18 cellular contexts compared by ENCODE assay signal in genomic region chr5:44842491-44843282, GRCh38. TPM values are rescaled to one million over a fixed set of nuclear protein-coding genes. Genes with fewer than 3 reads are reported as not detected.
DNase-seq lines count a peak whose midpoint lies in the region; ATAC-seq, FAIRE-seq and TF ChIP-seq lines count a peak whose summit lies in the region.
"Had no signal": no experiment of that assay in that cellular context is flagged by ENCODE, and none has a peak within 500 bp of the region (broad histone marks: within the 10 kb centered on the region; RNA-seq: fewer than 3 reads in every experiment).

No MANE protein-coding gene starts in this region.

- H3K27me3 ChIP-seq in WERI-Rb-1 (ENCODE audit: insufficient read depth, low read depth, severe bottlenecking), result no peaks in the 10 kb centered on the region
- no peaks in the 10 kb centered on the region for H3K27me3 ChIP-seq in SJCRH30

- H3K27ac ChIP-seq in WERI-Rb-1, result peak overlapping the region; percentile 57
- no peak overlapping the region for H3K27ac ChIP-seq in SJCRH30
- H3K27ac ChIP-seq: SK-N-MC had no signal

- DNase-seq in ACHN (peak; percentile 33), WERI-Rb-1 (no peak), kidney tubule cell (ENCODE audit: low spot score) (peak; percentile 49), AG08396 (ENCODE audit: low spot score) (no peak), SJCRH30 (no peak), NCI-H1105 treated with DMSO at 0.1 percent for 48 hours (lab: John Stamatoyannopoulos, UW) (no peak)
- DNase-seq: C1 segment of cervical spinal cord; GDM1; HCEC 1CT; KBM-7; NCI-H1694; NCI-H2227 treated with DMSO at 0.1 percent for 48 hours; NCI-H510A treated with DMSO at 0.1 percent for 48 hours; NK-92 treated with Interleukin-12 subunit alpha and Interleukin-12 subunit beta, amount 100 ng/mL, for 24 hours; Right ventricle myocardium superior had no signal

- no peak overlapping the region for H3K4me3 ChIP-seq in WERI-Rb-1 (ENCODE audit: low read depth, low read length)
- no peak overlapping the region for H3K4me3 ChIP-seq in SJCRH30
- H3K4me3 ChIP-seq: SK-N-MC had no signal

- in situ Hi-C loops in ACHN (cut with HindIII; ENCODE audit: low pct_ligation_motif_present, low pct_unique_long_range_greater_than_20kb, low sequenced_read_pairs), result no loop called here

- H3K36me3 ChIP-seq in WERI-Rb-1 (no peaks in the 10 kb centered on the region), SJCRH30 (no peaks in the 10 kb centered on the region)

- no peak for ATAC-seq in GM19467 (IDR thresholded peaks at IDR 0.05; ENCODE audit: unreplicated experiment)

- H3K9me3 ChIP-seq in WERI-Rb-1 (ENCODE audit: severe bottlenecking) (peaks cover 11% of the 10 kb centered on the region), SJCRH30 (replicated peaks) (no peaks in the 10 kb centered on the region)

- TF ChIP-seq CTCF in WERI-Rb-1 (IDR thresholded peaks at IDR 0.05; ENCODE audit: low read depth, low read length), result no peak

- no peaks in the 10 kb centered on the region for H3K4me1 ChIP-seq in SJCRH30

- peak; percentile 63 for FAIRE-seq in G401.6 (lab: Jason Lieb, UNC)

RNA-seq across cellular contexts. Expression of gene MRPS30, which starts 33.9 kb away (rescaled TPM):
- total RNA-seq in SJCRH30 (2014; rRNA removed; shearing (Covaris generic)), result 92.0 and 102 TPM in 2 replicates

Comparison
In these comparisons a context has a peak if more than half of its experiments do, and no peak if none do; other contexts are left out.
1. DNase-seq: peak in ACHN (single experiment) and kidney tubule cell (single experiment); none in WERI-Rb-1 (single experiment), AG08396 (single experiment), SJCRH30 (0 of 2) and NCI-H1105 treated with DMSO at 0.1 percent for 48 hours (single experiment).